ENCODE assay signal across 13 cellular contexts in the genomic region with DNA sequence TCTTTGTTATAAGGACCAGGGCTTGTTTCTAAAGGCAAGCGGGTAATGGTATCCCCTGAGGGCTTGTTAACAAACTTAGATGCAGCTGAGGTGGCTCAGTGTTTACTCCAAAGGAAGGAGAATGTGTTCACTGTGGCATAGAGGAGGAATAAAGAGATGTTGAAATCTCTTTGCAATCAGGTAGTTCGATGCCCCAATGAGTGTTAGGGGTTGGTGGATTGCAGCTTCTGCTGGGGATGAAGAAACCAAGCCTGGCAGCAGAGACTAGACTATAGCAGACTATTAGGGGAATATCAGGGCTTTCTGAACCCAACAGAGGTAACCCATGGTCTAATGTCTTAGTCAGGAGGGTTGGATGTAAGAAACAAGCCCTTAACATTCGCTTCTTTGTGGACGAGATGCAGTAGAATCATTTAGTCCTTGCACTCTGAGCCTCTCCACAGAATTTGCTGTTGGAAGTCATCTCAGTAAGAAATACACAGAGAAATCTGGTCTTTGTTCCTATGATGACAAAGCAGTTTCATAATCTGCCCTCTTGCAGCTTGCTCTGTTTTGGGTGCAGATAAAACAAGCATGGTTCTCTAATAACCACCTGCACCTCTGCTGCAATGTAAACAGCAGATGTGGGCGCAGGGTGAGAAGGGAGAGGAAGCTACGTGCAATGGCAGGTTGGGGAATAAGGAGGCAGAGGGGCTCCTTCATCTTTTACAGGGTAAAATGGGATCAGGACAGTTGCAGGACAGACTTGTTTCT.
DNase-seq lines count a peak whose midpoint lies in the region; ATAC-seq and TF ChIP-seq lines count a peak whose summit lies in the region.
"Had no signal": no experiment of that assay in that cellular context is flagged by ENCODE, and none has a peak within 500 bp of the region (broad histone marks: within the 10 kb centered on the region; RNA-seq: fewer than 3 reads in every experiment).

No MANE protein-coding gene starts in this region.

- intact Hi-C loops in activated CD8-positive, alpha-beta T cell treated with anti-CD3 and anti-CD28 coated beads for 36 hours (cut with micrococcal nuclease) = no loop called here

- ATAC-seq in activated naive CD8-positive, alpha-beta T cell treated with anti-CD3 and anti-CD28 coated beads, Interleukin-2, amount 50 U/mL, for 24 hours = no peak
- ATAC-seq in activated CD8-positive, alpha-beta T cell treated with anti-CD3 and anti-CD28 coated beads for 36 hours = no peak

- no peaks in the 10 kb centered on the region for H3K9me3 Mint-ChIP-seq in activated naive CD8-positive, alpha-beta T cell treated with anti-CD3 and anti-CD28 coated beads, Interleukin-2, amount 50 U/mL, for 24 hours
- H3K9me3 Mint-ChIP-seq in activated naive CD8-positive, alpha-beta T cell treated with anti-CD3 and anti-CD28 coated beads for 36 hours = no peaks in the 10 kb centered on the region
- no peaks in the 10 kb centered on the region for H3K9me3 Mint-ChIP-seq in activated CD8-positive, alpha-beta T cell treated with anti-CD3 and anti-CD28 coated beads for 36 hours
- H3K9me3 Mint-ChIP-seq in activated CD4-positive, alpha-beta memory T cell treated with anti-CD3 and anti-CD28 coated beads, Interleukin-2, amount 10 ng/mL, durations not matched to agents 7 days and 5 days = no peaks in the 10 kb centered on the region

- peak overlapping the region; percentile 35 for H3K27ac Mint-ChIP-seq in activated naive CD8-positive, alpha-beta T cell treated with anti-CD3 and anti-CD28 coated beads, Interleukin-2, amount 50 U/mL, for 24 hours
- no peak overlapping the region for H3K27ac Mint-ChIP-seq in activated naive CD8-positive, alpha-beta T cell treated with anti-CD3 and anti-CD28 coated beads for 36 hours
- no peak overlapping the region for H3K27ac Mint-ChIP-seq in activated CD8-positive, alpha-beta T cell treated with anti-CD3 and anti-CD28 coated beads for 36 hours
- no peak overlapping the region for H3K27ac Mint-ChIP-seq in activated CD4-positive, alpha-beta memory T cell treated with anti-CD3 and anti-CD28 coated beads, Interleukin-2, amount 10 ng/mL, durations not matched to agents 7 days and 5 days

- 90% methylated on average over 6 of the region's 6 CpGs for WGBS in smooth muscle cell (ENCODE audit: low lambda C conversion rate)

- H3K27me3 ChIP-seq in smooth muscle cell (ENCODE audit: low read depth) = no peaks in the 10 kb centered on the region

- H3K4me2 ChIP-seq in smooth muscle cell = no peak overlapping the region

- no peak overlapping the region for H3K9ac ChIP-seq in smooth muscle cell (ENCODE audit: low read depth)

- H3K9me3 ChIP-seq in smooth muscle cell (replicated peaks; ENCODE audit: low read depth) = no peaks in the 10 kb centered on the region
- H3K9me3 ChIP-seq: thoracic aorta had no signal

- peaks cover 51% of the 10 kb centered on the region for H3K36me3 Mint-ChIP-seq in activated naive CD8-positive, alpha-beta T cell treated with anti-CD3 and anti-CD28 coated beads, Interleukin-2, amount 50 U/mL, for 24 hours (ENCODE audit: low read depth)
- H3K36me3 Mint-ChIP-seq in activated naive CD8-positive, alpha-beta T cell treated with anti-CD3 and anti-CD28 coated beads for 36 hours = peaks cover 23% of the 10 kb centered on the region
- peaks cover 35% of the 10 kb centered on the region for H3K36me3 Mint-ChIP-seq in activated CD8-positive, alpha-beta T cell treated with anti-CD3 and anti-CD28 coated beads for 36 hours (ENCODE audit: low read depth)
- peaks cover 56% of the 10 kb centered on the region for H3K36me3 Mint-ChIP-seq in activated CD4-positive, alpha-beta memory T cell treated with anti-CD3 and anti-CD28 coated beads, Interleukin-2, amount 10 ng/mL, durations not matched to agents 7 days and 5 days (ENCODE audit: low read depth)

- no peaks in the 10 kb centered on the region for H4K20me1 ChIP-seq in smooth muscle cell (ENCODE audit: low read depth)

- H3K4me3 Mint-ChIP-seq in activated naive CD8-positive, alpha-beta T cell treated with anti-CD3 and anti-CD28 coated beads, Interleukin-2, amount 50 U/mL, for 24 hours = no peak overlapping the region
- H3K4me3 Mint-ChIP-seq in activated naive CD8-positive, alpha-beta T cell treated with anti-CD3 and anti-CD28 coated beads for 36 hours = no peak overlapping the region
- no peak overlapping the region for H3K4me3 Mint-ChIP-seq in activated CD8-positive, alpha-beta T cell treated with anti-CD3 and anti-CD28 coated beads for 36 hours
- H3K4me3 Mint-ChIP-seq in activated CD4-positive, alpha-beta memory T cell treated with anti-CD3 and anti-CD28 coated beads, Interleukin-2, amount 10 ng/mL, durations not matched to agents 7 days and 5 days = no peak overlapping the region

- no peak overlapping the region for H2AFZ ChIP-seq in smooth muscle cell (ENCODE audit: low read depth)

- no peak overlapping the region for H3K4me3 ChIP-seq in fibroblast of pulmonary artery (replicated peaks; ENCODE audit: low read depth, low read length)
- H3K4me3 ChIP-seq in smooth muscle cell = no peak overlapping the region
- H3K4me3 ChIP-seq: thoracic aorta had no signal

- H3K27ac ChIP-seq in smooth muscle cell (ENCODE audit: low read depth) = no peak overlapping the region
- H3K27ac ChIP-seq: thoracic aorta had no signal

- TF ChIP-seq CTCF in fibroblast of pulmonary artery (IDR thresholded peaks at IDR 0.05; ENCODE audit: low read length, missing control alignments) (no peak), smooth muscle cell (IDR thresholded peaks at IDR 0.05; ENCODE audit: borderline replicate concordance, insufficient read depth, poor library complexity, severe bottlenecking) (no peak)
- no peak for TF ChIP-seq CTCF in activated CD8-positive, alpha-beta T cell treated with anti-CD3 and anti-CD28 coated beads for 36 hours (IDR thresholded peaks at IDR 0.05)

- no peaks in the 10 kb centered on the region for H3K27me3 Mint-ChIP-seq in activated naive CD8-positive, alpha-beta T cell treated with anti-CD3 and anti-CD28 coated beads, Interleukin-2, amount 50 U/mL, for 24 hours
- no peaks in the 10 kb centered on the region for H3K27me3 Mint-ChIP-seq in activated naive CD8-positive, alpha-beta T cell treated with anti-CD3 and anti-CD28 coated beads for 36 hours
- H3K27me3 Mint-ChIP-seq in activated CD8-positive, alpha-beta T cell treated with anti-CD3 and anti-CD28 coated beads for 36 hours = no peaks in the 10 kb centered on the region
- H3K27me3 Mint-ChIP-seq in activated CD4-positive, alpha-beta memory T cell treated with anti-CD3 and anti-CD28 coated beads, Interleukin-2, amount 10 ng/mL, durations not matched to agents 7 days and 5 days = no peaks in the 10 kb centered on the region

- CTCF ChIA-PET in activated CD8-positive, alpha-beta T cell treated with anti-CD3 and anti-CD28 coated beads for 36 hours (lab: Charles Lee) = interaction anchor here (1.9 kb wide), 1 partner anchor 12 kb away, joined by 5 read pairs; no protein-coding TSS in a partner anchor
- CTCF ChIA-PET in activated CD4-positive, alpha-beta memory T cell treated with anti-CD3 and anti-CD28 coated beads, Interleukin-2, amount 10 ng/mL, durations not matched to agents 7 days and 5 days (lab: Charles Lee) = interaction anchor here (1.5 to 1.6 kb wide), 2 partner anchors 105 to 110 kb away, joined by 4 read pairs; no protein-coding TSS in a partner anchor

- H3F3A ChIP-seq in smooth muscle cell (ENCODE audit: low read depth) = no peaks in the 10 kb centered on the region

- H3K79me2 ChIP-seq in smooth muscle cell (ENCODE audit: low read depth) = no peaks in the 10 kb centered on the region

- DNase-seq in activated naive CD8-positive, alpha-beta T cell treated with anti-CD3 and anti-CD28 coated beads, Interleukin-2, amount 50 U/mL, for 24 hours = no peak
- no peak for DNase-seq in activated naive CD8-positive, alpha-beta T cell treated with anti-CD3 and anti-CD28 coated beads for 36 hours
- DNase-seq in NCI-H69 (lab: John Stamatoyannopoulos, UW) = peak; percentile 86
- DNase-seq in fibroblast of pulmonary artery (ENCODE audit: low read depth) = peak; percentile 34
- DNase-seq in activated CD8-positive, alpha-beta T cell treated with anti-CD3 and anti-CD28 coated beads for 36 hours = no peak
- DNase-seq in smooth muscle cell (lab: John Stamatoyannopoulos, UW; ENCODE audit: unreplicated experiment) = no peak
- DNase-seq in kidney glomerular epithelial cell (lab: John Stamatoyannopoulos, UW) = no peak
- no peak for DNase-seq in activated CD4-positive, alpha-beta memory T cell treated with anti-CD3 and anti-CD28 coated beads, Interleukin-2, amount 10 ng/mL, durations not matched to agents 7 days and 5 days
- DNase-seq: activated CD4-positive, alpha-beta T cell treated with anti-CD3 and anti-CD28 coated beads for 1 hour; activated naive CD4-positive, alpha-beta T cell treated with anti-CD3 and anti-CD28 coated beads, Interleukin-2, amount 50 U/mL, for 16 hours; glutamatergic neuron; posterior cingulate gyrus had no signal

- POLR2A ChIA-PET in activated CD8-positive, alpha-beta T cell treated with anti-CD3 and anti-CD28 coated beads for 36 hours (lab: Charles Lee) = interaction anchor here (1.0 kb wide), 1 partner anchor 11 kb away, joined by 3 read pairs; no protein-coding TSS in a partner anchor
- POLR2A ChIA-PET in activated CD4-positive, alpha-beta memory T cell treated with anti-CD3 and anti-CD28 coated beads, Interleukin-2, amount 10 ng/mL, durations not matched to agents 7 days and 5 days (lab: Charles Lee) = interaction anchor here (0.6 kb wide), 1 partner anchor 10 kb away, joined by 3 read pairs; no protein-coding TSS in a partner anchor

- H3K36me3 ChIP-seq in smooth muscle cell (ENCODE audit: low read depth) = peaks cover 12% of the 10 kb centered on the region

- H3K4me1 Mint-ChIP-seq in activated naive CD8-positive, alpha-beta T cell treated with anti-CD3 and anti-CD28 coated beads, Interleukin-2, amount 50 U/mL, for 24 hours = no peaks in the 10 kb centered on the region
- H3K4me1 Mint-ChIP-seq in activated naive CD8-positive, alpha-beta T cell treated with anti-CD3 and anti-CD28 coated beads for 36 hours = no peaks in the 10 kb centered on the region
- H3K4me1 Mint-ChIP-seq in activated CD8-positive, alpha-beta T cell treated with anti-CD3 and anti-CD28 coated beads for 36 hours (ENCODE audit: low read depth) = peaks cover 4% of the 10 kb centered on the region
- peaks cover 8% of the 10 kb centered on the region for H3K4me1 Mint-ChIP-seq in activated CD4-positive, alpha-beta memory T cell treated with anti-CD3 and anti-CD28 coated beads, Interleukin-2, amount 10 ng/mL, durations not matched to agents 7 days and 5 days

- H3K4me1 ChIP-seq in smooth muscle cell (ENCODE audit: low read depth) = no peaks in the 10 kb centered on the region

Comparison
In these comparisons a context has a peak if more than half of its experiments do, and no peak if none do; other contexts are left out.
1. DNase-seq: peak in NCI-H69 (single experiment) and fibroblast of pulmonary artery (single experiment); none in activated naive CD8-positive, alpha-beta T cell treated with anti-CD3 and anti-CD28 coated beads, Interleukin-2, amount 50 U/mL, for 24 hours (single experiment), activated naive CD8-positive, alpha-beta T cell treated with anti-CD3 and anti-CD28 coated beads for 36 hours (single experiment), activated CD8-positive, alpha-beta T cell treated with anti-CD3 and anti-CD28 coated beads for 36 hours (single experiment), smooth muscle cell (single experiment), kidney glomerular epithelial cell (single experiment) and activated CD4-positive, alpha-beta memory T cell treated with anti-CD3 and anti-CD28 coated beads, Interleukin-2, amount 10 ng/mL, durations not matched to agents 7 days and 5 days (single experiment).